18 cellular contexts compared by ENCODE assay signal in the genomic region with DNA sequence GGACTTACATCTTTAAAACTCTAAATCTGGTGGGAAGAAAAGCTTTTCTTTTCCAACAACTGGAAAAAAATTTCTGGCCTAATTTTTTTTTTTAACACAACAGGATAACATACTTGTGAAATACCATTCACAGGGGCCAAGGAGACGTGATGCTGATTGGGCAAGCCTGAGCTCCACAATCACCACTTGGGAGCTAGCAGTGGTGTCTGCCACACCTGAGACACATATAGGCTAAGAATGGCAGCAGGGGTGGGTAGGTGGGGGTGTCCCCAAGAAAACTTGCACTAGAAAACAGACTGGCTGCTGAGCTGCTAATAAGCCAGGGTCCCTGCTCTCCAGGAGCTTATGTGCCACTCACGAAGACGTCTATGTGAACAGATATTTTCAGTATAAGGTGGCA. TPM values are rescaled to one million over a fixed set of nuclear protein-coding genes. Genes with fewer than 3 reads are reported as not detected.
"Had no signal": no experiment of that assay in that cellular context is flagged by ENCODE, and none has a peak within 500 bp of the region (broad histone marks: within the 10 kb centered on the region; RNA-seq: fewer than 3 reads in every experiment).

No MANE protein-coding gene starts in this region.

- H3K36me3 Mint-ChIP-seq: naive thymus-derived CD8-positive, alpha-beta T cell had no signal

- H3K27ac Mint-ChIP-seq: naive thymus-derived CD8-positive, alpha-beta T cell had no signal

- H3K36me3 ChIP-seq: heart left ventricle, right atrium auricular region, sigmoid colon, tibial nerve, upper lobe of right lung had no signal

- H3K9me3 ChIP-seq: mucosa of descending colon, right atrium auricular region, sigmoid colon, tibial nerve, upper lobe of right lung had no signal

- H3K4me3 Mint-ChIP-seq: naive thymus-derived CD8-positive, alpha-beta T cell had no signal

- H3K27me3 ChIP-seq: heart left ventricle, right atrium auricular region, sigmoid colon, tibial nerve, upper lobe of right lung had no signal

- H3K27ac ChIP-seq: coronary artery, right atrium auricular region, sigmoid colon, upper lobe of right lung had no signal

- H3K4me3 ChIP-seq: coronary artery, heart left ventricle, mucosa of descending colon, right atrium auricular region, sigmoid colon, tibial nerve, upper lobe of right lung had no signal

- DNase-seq: effector CD4-positive, alpha-beta T cell; heart left ventricle; hippocampal formation; left colon; mucosa of descending colon; naive thymus-derived CD8-positive, alpha-beta T cell; posterior cingulate gyrus; sigmoid colon; small intestine; stimulated activated CD4-positive, alpha-beta T cell treated with anti-CD3 and anti-CD28 coated beads, Interleukin-2, amount 100 ng/mL, for 48 hours; stimulated activated naive CD4-positive, alpha-beta T cell treated with Interleukin-2 at 50 U/mL for 16 hours; upper lobe of right lung had no signal

RNA-seq across cellular contexts. Expression of a gene that starts 26.4 kb away (rescaled TPM):
- total RNA-seq: dermis microvascular lymphatic vessel endothelial cell, lung microvascular endothelial cell, pulmonary artery endothelial cell had no signal
- polyA plus RNA-seq: naive thymus-derived CD8-positive, alpha-beta T cell had no signal
